In genomic region chr3:63842127-63842526, GRCh38 we compare ENCODE assay signal across 38 cellular contexts.
"Had no signal": no experiment of that assay in that cellular context is flagged by ENCODE, and none has a peak within 500 bp of the region (broad histone marks: within the 10 kb centered on the region; RNA-seq: fewer than 3 reads in every experiment).

No MANE protein-coding gene starts in this region.

- H3K36me3 Mint-ChIP-seq: activated naive CD4-positive, alpha-beta T cell treated with anti-CD3 and anti-CD28 coated beads, Interleukin-2, amount 50 U/mL, for 24 hours had no signal

- H3K4me1 ChIP-seq: adrenal gland, ascending aorta, body of pancreas, breast epithelium had no signal

- H3K27me3 Mint-ChIP-seq: activated naive CD4-positive, alpha-beta T cell treated with anti-CD3 and anti-CD28 coated beads, Interleukin-2, amount 10 ng/mL, durations not matched to agents 7 days and 5 days; activated naive CD4-positive, alpha-beta T cell treated with anti-CD3 and anti-CD28 coated beads, Interleukin-2, amount 50 U/mL, for 24 hours; activated naive CD8-positive, alpha-beta T cell; activated naive CD8-positive, alpha-beta T cell treated with anti-CD3 and anti-CD28 coated beads for 36 hours; activated naive CD8-positive, alpha-beta T cell treated with anti-CD3 and anti-CD28 coated beads, Interleukin-2, amount 10 ng/mL, durations not matched to agents 7 days and 5 days; activated naive CD8-positive, alpha-beta T cell treated with anti-CD3 and anti-CD28 coated beads, Interleukin-2, amount 50 U/mL, for 24 hours; activated T-cell treated with anti-CD3 and anti-CD28 coated beads, Interleukin-2, amount 50 U/mL, for 24 hours; activated T-helper 17 cell treated with anti-CD3 and anti-CD28 coated beads, Interleukin-2, amount 50 U/mL, for 72 hours; brain; central memory CD8-positive, alpha-beta T cell had no signal

- H3K9me3 ChIP-seq: adrenal gland, ascending aorta, body of pancreas, breast epithelium had no signal

- H3K36me3 ChIP-seq: adrenal gland, ascending aorta, brain microvascular endothelial cell, breast epithelium, cardiac muscle cell had no signal

- H3K4me3 ChIP-seq: adrenal gland, ascending aorta, body of pancreas, breast epithelium, cardiac muscle cell had no signal

- DNase-seq: activated effector memory CD4-positive, alpha-beta T cell treated with anti-CD3 and anti-CD28 coated beads, Interleukin-2, amount 50 U/mL, for 16 hours; activated effector memory CD4-positive, alpha-beta T cell treated with Interleukin-2 at 50 U/mL for 16 hours; activated gamma-delta T cell; activated gamma-delta T cell treated with Interleukin-2 at 50 U/mL for 16 hours; activated naive CD4-positive, alpha-beta T cell; activated naive CD4-positive, alpha-beta T cell treated with anti-CD3 and anti-CD28 coated beads for 36 hours; activated naive CD4-positive, alpha-beta T cell treated with anti-CD3 and anti-CD28 coated beads, Interleukin-2, amount 10 ng/mL, durations not matched to agents 7 days and 5 days; activated naive CD4-positive, alpha-beta T cell treated with anti-CD3 and anti-CD28 coated beads, Interleukin-2, amount 50 U/mL, for 16 hours; activated naive CD4-positive, alpha-beta T cell treated with Interleukin-2 at 50 U/mL for 16 hours; activated naive CD8-positive, alpha-beta T cell treated with anti-CD3 and anti-CD28 coated beads for 36 hours; activated naive CD8-positive, alpha-beta T cell treated with anti-CD3 and anti-CD28 coated beads, Interleukin-2, amount 10 ng/mL, durations not matched to agents 7 days and 5 days; activated naive CD8-positive, alpha-beta T cell treated with anti-CD3 and anti-CD28 coated beads, Interleukin-2, amount 50 U/mL, for 24 hours; activated T-cell treated with anti-CD3 and anti-CD28 coated beads, Interleukin-2, amount 50 U/mL, for 1 hour; activated T-cell treated with anti-CD3 and anti-CD28 coated beads, Interleukin-2, amount 50 U/mL, for 24 hours; activated T-cell treated with anti-CD3 and anti-CD28 coated beads, Interleukin-2, amount 50 U/mL, for 4 hours; activated T-cell treated with anti-CD3 and anti-CD28 coated beads, Interleukin-2, amount 50 U/mL, for 48 hours; activated T-cell treated with anti-CD3 and anti-CD28 coated beads, Interleukin-2, amount 50 U/mL, for 72 hours; adrenal gland; amniotic stem cell; amygdala; anterior cingulate cortex; aorta; body of pancreas; brain microvascular endothelial cell; caudate nucleus; central memory CD4-positive, alpha-beta T cell; cerebellar nuclear complex had no signal

- H3K4me1 Mint-ChIP-seq: activated naive CD4-positive, alpha-beta T cell treated with anti-CD3 and anti-CD28 coated beads, Interleukin-2, amount 10 ng/mL, durations not matched to agents 7 days and 5 days; activated naive CD4-positive, alpha-beta T cell treated with anti-CD3 and anti-CD28 coated beads, Interleukin-2, amount 50 U/mL, for 24 hours; activated naive CD8-positive, alpha-beta T cell treated with anti-CD3 and anti-CD28 coated beads for 36 hours had no signal

- H3K9me3 Mint-ChIP-seq: activated naive CD4-positive, alpha-beta T cell treated with anti-CD3 and anti-CD28 coated beads for 36 hours; activated naive CD4-positive, alpha-beta T cell treated with anti-CD3 and anti-CD28 coated beads, Interleukin-2, amount 10 ng/mL, durations not matched to agents 7 days and 5 days; activated naive CD4-positive, alpha-beta T cell treated with anti-CD3 and anti-CD28 coated beads, Interleukin-2, amount 50 U/mL, for 24 hours; activated naive CD4-positive, alpha-beta T cell treated with anti-CD3 and anti-CD28 coated beads, Interleukin-2, amount 50 U/mL, for 72 hours; activated naive CD8-positive, alpha-beta T cell treated with anti-CD3 and anti-CD28 coated beads for 36 hours; activated naive CD8-positive, alpha-beta T cell treated with anti-CD3 and anti-CD28 coated beads, Interleukin-2, amount 10 ng/mL, durations not matched to agents 7 days and 5 days; activated T-cell treated with anti-CD3 and anti-CD28 coated beads, Interleukin-2, amount 50 U/mL, for 24 hours; activated T-cell treated with anti-CD3 and anti-CD28 coated beads, Interleukin-2, amount 50 U/mL, for 4 hours; activated T-helper 17 cell treated with anti-CD3 and anti-CD28 coated beads, Interleukin-2, amount 50 U/mL, for 72 hours; central memory CD8-positive, alpha-beta T cell had no signal

- H3K27ac ChIP-seq: adrenal gland, ascending aorta, body of pancreas, brain microvascular endothelial cell, breast epithelium, cardiac muscle cell had no signal

- H3K27ac Mint-ChIP-seq: activated naive CD4-positive, alpha-beta T cell treated with anti-CD3 and anti-CD28 coated beads for 36 hours; activated naive CD4-positive, alpha-beta T cell treated with anti-CD3 and anti-CD28 coated beads, Interleukin-2, amount 10 ng/mL, durations not matched to agents 7 days and 5 days; activated naive CD4-positive, alpha-beta T cell treated with anti-CD3 and anti-CD28 coated beads, Interleukin-2, amount 50 U/mL, for 24 hours; activated naive CD8-positive, alpha-beta T cell; activated naive CD8-positive, alpha-beta T cell treated with anti-CD3 and anti-CD28 coated beads for 36 hours; activated naive CD8-positive, alpha-beta T cell treated with anti-CD3 and anti-CD28 coated beads, Interleukin-2, amount 10 ng/mL, durations not matched to agents 7 days and 5 days; activated naive CD8-positive, alpha-beta T cell treated with anti-CD3 and anti-CD28 coated beads, Interleukin-2, amount 50 U/mL, for 24 hours; activated T-cell treated with anti-CD3 and anti-CD28 coated beads, Interleukin-2, amount 50 U/mL, for 24 hours; activated T-cell treated with anti-CD3 and anti-CD28 coated beads, Interleukin-2, amount 50 U/mL, for 72 hours; activated T-helper 1 cell treated with anti-CD3 and anti-CD28 coated beads, Interleukin-12 subunit alpha, Interleukin-12 subunit beta, Interleukin-2, Interleukin-4 antibody, amounts not matched to agents 30 ng/mL and 10 ng/mL and 1 ng/mL, durations not matched to agents 14 hours and 24 hours and 36 hours; activated T-helper 17 cell treated with anti-CD3 and anti-CD28 coated beads, Interleukin-2, amount 50 U/mL, for 72 hours; activated T-helper 2 cell treated with anti-CD3 and anti-CD28 coated beads, Interferon-gamma antibody, Interleukin-2, Interleukin-4, amounts not matched to agents 10 μg/mL and 5 μg/mL and 100 μg/mL, durations not matched to agents 14 hours and 24 hours and 36 hours; brain had no signal

- H3K4me3 Mint-ChIP-seq: activated naive CD4-positive, alpha-beta T cell treated with anti-CD3 and anti-CD28 coated beads for 36 hours; activated naive CD4-positive, alpha-beta T cell treated with anti-CD3 and anti-CD28 coated beads, Interleukin-2, amount 10 ng/mL, durations not matched to agents 7 days and 5 days; activated naive CD4-positive, alpha-beta T cell treated with anti-CD3 and anti-CD28 coated beads, Interleukin-2, amount 50 U/mL, for 24 hours; activated naive CD8-positive, alpha-beta T cell; activated naive CD8-positive, alpha-beta T cell treated with anti-CD3 and anti-CD28 coated beads for 36 hours; activated naive CD8-positive, alpha-beta T cell treated with anti-CD3 and anti-CD28 coated beads, Interleukin-2, amount 10 ng/mL, durations not matched to agents 7 days and 5 days; activated naive CD8-positive, alpha-beta T cell treated with anti-CD3 and anti-CD28 coated beads, Interleukin-2, amount 50 U/mL, for 24 hours; activated T-cell treated with anti-CD3 and anti-CD28 coated beads, Interleukin-2, amount 50 U/mL, for 24 hours; activated T-cell treated with anti-CD3 and anti-CD28 coated beads, Interleukin-2, amount 50 U/mL, for 4 hours; activated T-cell treated with anti-CD3 and anti-CD28 coated beads, Interleukin-2, amount 50 U/mL, for 72 hours; activated T-helper 1 cell treated with anti-CD3 and anti-CD28 coated beads, Interleukin-12 subunit alpha, Interleukin-12 subunit beta, Interleukin-2, Interleukin-4 antibody, amounts not matched to agents 30 ng/mL and 10 ng/mL and 1 ng/mL, durations not matched to agents 14 hours and 24 hours and 36 hours; activated T-helper 17 cell treated with anti-CD3 and anti-CD28 coated beads, Interleukin-2, amount 50 U/mL, for 72 hours; brain; central memory CD8-positive, alpha-beta T cell had no signal

- ATAC-seq: activated naive CD4-positive, alpha-beta T cell treated with anti-CD3 and anti-CD28 coated beads, Interleukin-2, amount 50 U/mL, for 72 hours; activated naive CD8-positive, alpha-beta T cell treated with anti-CD3 and anti-CD28 coated beads, Interleukin-2, amount 50 U/mL, for 24 hours; activated T-cell treated with anti-CD3 and anti-CD28 coated beads, Interleukin-2, amount 50 U/mL, for 4 hours; activated T-cell treated with anti-CD3 and anti-CD28 coated beads, Interleukin-2, amount 50 U/mL, for 72 hours; activated T-helper 17 cell treated with anti-CD3 and anti-CD28 coated beads, Interleukin-2, amount 50 U/mL, for 72 hours; body of pancreas had no signal
